27 cellular contexts compared by ENCODE assay signal in the genomic region with DNA sequence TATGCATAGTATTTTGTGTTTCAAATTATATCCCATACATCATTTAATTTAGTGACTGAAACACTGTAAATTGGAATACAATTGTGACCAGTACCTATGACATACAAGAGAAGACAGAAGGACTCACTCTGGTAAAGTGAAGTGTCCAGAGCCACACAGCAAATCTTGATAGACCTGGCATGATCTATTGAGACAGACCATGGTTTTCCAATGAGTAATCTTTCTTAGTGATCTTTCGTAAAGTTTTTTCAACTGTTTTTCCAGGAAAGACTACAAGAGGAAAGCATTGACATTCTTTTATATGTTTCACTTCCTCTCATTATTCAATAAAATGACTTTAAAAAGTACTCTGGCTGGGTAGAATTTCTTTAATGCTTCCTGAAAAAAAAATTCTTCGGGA. TPM values are rescaled to one million over a fixed set of nuclear protein-coding genes. Genes with fewer than 3 reads are reported as not detected.
A peak's percentile ranks its signal among the peaks of the same experiment; 100 is the strongest.
DNase-seq lines count a peak whose midpoint lies in the region; ATAC-seq and TF ChIP-seq lines count a peak whose summit lies in the region.
"Had no signal": no experiment of that assay in that cellular context is flagged by ENCODE, and none has a peak within 500 bp of the region (broad histone marks: within the 10 kb centered on the region; RNA-seq: fewer than 3 reads in every experiment).

No MANE protein-coding gene starts in this region.

- no peak for TF ChIP-seq POLR2A in upper lobe of left lung (IDR thresholded peaks at IDR 0.05)

- peaks cover 24% of the 10 kb centered on the region for H3K4me1 ChIP-seq in skeletal muscle satellite cell (ENCODE audit: control insufficient read depth, insufficient read depth, low read length)
- peaks cover 0 to 9% (median 3%) of the 10 kb centered on the region in 4 donors for H3K4me1 ChIP-seq in upper lobe of left lung
- H3K4me1 ChIP-seq: lower lobe of right lung, sigmoid colon had no signal

- H3K27ac ChIP-seq in upper lobe of left lung: no peak overlapping the region
- H3K27ac ChIP-seq: coronary artery, lower lobe of right lung, sigmoid colon had no signal

- TF ChIP-seq EP300 in upper lobe of left lung (IDR thresholded peaks at IDR 0.05): no peak

- H3K9ac ChIP-seq in skeletal muscle satellite cell (ENCODE audit: low read depth, low read length): peak overlapping the region; percentile 28

- H3K9me3 ChIP-seq in skeletal muscle satellite cell (replicated peaks; ENCODE audit: low read length): no peaks in the 10 kb centered on the region
- no peaks in the 10 kb centered on the region for H3K9me3 ChIP-seq in upper lobe of left lung
- H3K9me3 ChIP-seq: lower lobe of right lung, sigmoid colon had no signal

- DNase-seq in EL (peak; percentile 23), MV-4-11 (lab: John Stamatoyannopoulos, UW) (peak; percentile 37), fibroblast of mammary gland (ENCODE audit: low read depth) (peak; percentile 24), upper lobe of left lung (no peak)
- DNase-seq: activated CD4-positive, alpha-beta T cell treated with anti-CD3 and anti-CD28 coated beads, Interleukin-2, amount 50 U/mL, for 4 hours; activated CD4-positive, CD25-positive, alpha-beta regulatory T cell; activated CD8-positive, alpha-beta memory T cell treated with anti-CD3 and anti-CD28 coated beads, Interleukin-2, amount 10 ng/mL, durations not matched to agents 7 days and 5 days; activated naive CD4-positive, alpha-beta T cell; activated naive CD8-positive, alpha-beta T cell treated with anti-CD3 and anti-CD28 coated beads, Interleukin-2, amount 50 U/mL, for 24 hours; activated T-cell treated with anti-CD3 and anti-CD28 coated beads, Interleukin-2, amount 50 U/mL, for 4 hours; caudate nucleus; CD4-positive, alpha-beta T cell; effector memory CD8-positive, alpha-beta T cell; Kasumi-1; lower lobe of right lung; naive thymus-derived CD8-positive, alpha-beta T cell; NCI-H1048; NCI-H1694; NCI-H446; nucleus accumbens; sigmoid colon; stimulated activated CD4-positive, alpha-beta T cell treated with anti-CD3 and anti-CD28 coated beads, Interleukin-4, amount 100 ng/mL, for 4 hours had no signal

- H3K36me3 ChIP-seq in skeletal muscle satellite cell (ENCODE audit: insufficient read depth, low read length): no peaks in the 10 kb centered on the region
- no peaks in the 10 kb centered on the region for H3K36me3 ChIP-seq in upper lobe of left lung
- H3K36me3 ChIP-seq: lower lobe of right lung, sigmoid colon had no signal

- H3K4me3 ChIP-seq in fibroblast of mammary gland (ENCODE audit: control insufficient read depth, low read depth, low read length) (no peak overlapping the region), skeletal muscle satellite cell (ENCODE audit: low read length) (no peak overlapping the region), upper lobe of left lung (no peak overlapping the region)
- H3K4me3 ChIP-seq: coronary artery, lower lobe of right lung, sigmoid colon had no signal

- H3K27me3 ChIP-seq in skeletal muscle satellite cell (ENCODE audit: control insufficient read depth, insufficient read depth, low read length) (no peaks in the 10 kb centered on the region), upper lobe of left lung (no peaks in the 10 kb centered on the region)
- H3K27me3 ChIP-seq: sigmoid colon had no signal

- WGBS in upper lobe of left lung, 2 donors: 53 to 56% methylated on average over 2 of the region's 2 CpGs

- TF ChIP-seq CTCF in fibroblast of mammary gland (conservative IDR thresholded peaks at IDR 0.05; ENCODE audit: control insufficient read depth, insufficient read depth, low read depth, low read length): no peak
- no peak for TF ChIP-seq CTCF in upper lobe of left lung (IDR thresholded peaks at IDR 0.05)

- H3K4me2 ChIP-seq in skeletal muscle satellite cell (ENCODE audit: low read length): no peak overlapping the region

- ATAC-seq in upper lobe of left lung (ENCODE audit: low FRiP score in 2 of 2) (no peak), HG03196 (IDR thresholded peaks at IDR 0.05; ENCODE audit: unreplicated experiment) (no peak), GM21737 (IDR thresholded peaks at IDR 0.05; ENCODE audit: unreplicated experiment) (no peak)
- ATAC-seq: activated CD8-positive, alpha-beta memory T cell treated with anti-CD3 and anti-CD28 coated beads, Interleukin-2, amount 10 ng/mL, durations not matched to agents 7 days and 5 days; activated naive CD8-positive, alpha-beta T cell treated with anti-CD3 and anti-CD28 coated beads, Interleukin-2, amount 50 U/mL, for 24 hours; activated T-cell treated with anti-CD3 and anti-CD28 coated beads, Interleukin-2, amount 50 U/mL, for 4 hours; effector memory CD8-positive, alpha-beta T cell; naive thymus-derived CD8-positive, alpha-beta T cell; SK-N-SH treated with all-trans-retinoic acid at 6 μM for 48 hours had no signal

RNA-seq across cellular contexts. Expression of gene ALDH1A1, which starts 43.3 kb away (rescaled TPM):
- total RNA-seq in skeletal muscle satellite cell (2012; rRNA removed): 6.6 and 15.9 TPM in 2 replicates
- 100 to 1,000 TPM in 4 of 6 donors, 10 to 100 TPM in 2; 81.7 to 230 (median 137) TPM for total RNA-seq in upper lobe of left lung
- total RNA-seq: activated CD8-positive, alpha-beta memory T cell treated with anti-CD3 and anti-CD28 coated beads, Interleukin-2, amount 10 ng/mL, durations not matched to agents 7 days and 5 days had no signal

Comparison
In these comparisons a context has a peak if more than half of its experiments do, and no peak if none do; other contexts are left out.
1. DNase-seq: peak in EL (single experiment), MV-4-11 (single experiment) and fibroblast of mammary gland (single experiment); none in upper lobe of left lung (0 of 2).